ENCODE assay signal across 2 cellular contexts in genomic region chr19:5983367-5983955, GRCh38.
TF ChIP-seq lines count a peak whose summit lies in the region.

No MANE protein-coding gene starts in this region.

TF ChIP-seq in IMR-90, 13 proteins besides CTCF, POLR2A, EP300 and RAD21 (continued from another document):
- TF ChIP-seq ELK1 (IDR thresholded peaks at IDR 0.05; ENCODE audit: borderline replicate concordance, low read depth, low read length): no peak

TF ChIP-seq in liver, 16 proteins besides CTCF, POLR2A, EP300 and RAD21 (continued from another document):
- TF ChIP-seq ZBTB33 (IDR thresholded peaks at IDR 0.05) (no peak), YY1 (IDR thresholded peaks at IDR 0.05) (peak; percentile 59), RXRA (IDR thresholded peaks at IDR 0.05) (peak in 1 of 2 donors; percentile 38), FOXA2 (IDR thresholded peaks at IDR 0.05) (no peak), HNF4A (conservative IDR thresholded peaks at IDR 0.05) (peak in 1 of 2 donors; percentile 14), FOXA1 (IDR thresholded peaks at IDR 0.05) (no peak), HNF4G (IDR thresholded peaks at IDR 0.05) (no peak), SP1 (IDR thresholded peaks at IDR 0.05) (no peak), JUND (IDR thresholded peaks at IDR 0.05) (peak in 1 of 2 donors; percentile 11)
- TF ChIP-seq, protein P1, sequence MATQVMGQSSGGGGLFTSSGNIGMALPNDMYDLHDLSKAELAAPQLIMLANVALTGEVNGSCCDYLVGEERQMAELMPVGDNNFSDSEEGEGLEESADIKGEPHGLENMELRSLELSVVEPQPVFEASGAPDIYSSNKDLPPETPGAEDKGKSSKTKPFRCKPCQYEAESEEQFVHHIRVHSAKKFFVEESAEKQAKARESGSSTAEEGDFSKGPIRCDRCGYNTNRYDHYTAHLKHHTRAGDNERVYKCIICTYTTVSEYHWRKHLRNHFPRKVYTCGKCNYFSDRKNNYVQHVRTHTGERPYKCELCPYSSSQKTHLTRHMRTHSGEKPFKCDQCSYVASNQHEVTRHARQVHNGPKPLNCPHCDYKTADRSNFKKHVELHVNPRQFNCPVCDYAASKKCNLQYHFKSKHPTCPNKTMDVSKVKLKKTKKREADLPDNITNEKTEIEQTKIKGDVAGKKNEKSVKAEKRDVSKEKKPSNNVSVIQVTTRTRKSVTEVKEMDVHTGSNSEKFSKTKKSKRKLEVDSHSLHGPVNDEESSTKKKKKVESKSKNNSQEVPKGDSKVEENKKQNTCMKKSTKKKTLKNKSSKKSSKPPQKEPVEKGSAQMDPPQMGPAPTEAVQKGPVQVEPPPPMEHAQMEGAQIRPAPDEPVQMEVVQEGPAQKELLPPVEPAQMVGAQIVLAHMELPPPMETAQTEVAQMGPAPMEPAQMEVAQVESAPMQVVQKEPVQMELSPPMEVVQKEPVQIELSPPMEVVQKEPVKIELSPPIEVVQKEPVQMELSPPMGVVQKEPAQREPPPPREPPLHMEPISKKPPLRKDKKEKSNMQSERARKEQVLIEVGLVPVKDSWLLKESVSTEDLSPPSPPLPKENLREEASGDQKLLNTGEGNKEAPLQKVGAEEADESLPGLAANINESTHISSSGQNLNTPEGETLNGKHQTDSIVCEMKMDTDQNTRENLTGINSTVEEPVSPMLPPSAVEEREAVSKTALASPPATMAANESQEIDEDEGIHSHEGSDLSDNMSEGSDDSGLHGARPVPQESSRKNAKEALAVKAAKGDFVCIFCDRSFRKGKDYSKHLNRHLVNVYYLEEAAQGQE (IDR thresholded peaks at IDR 0.05): no peak
- TF ChIP-seq, protein P2, sequence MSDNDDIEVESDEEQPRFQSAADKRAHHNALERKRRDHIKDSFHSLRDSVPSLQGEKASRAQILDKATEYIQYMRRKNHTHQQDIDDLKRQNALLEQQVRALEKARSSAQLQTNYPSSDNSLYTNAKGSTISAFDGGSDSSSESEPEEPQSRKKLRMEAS (IDR thresholded peaks at IDR 0.05): no peak
